21 cellular contexts compared by ENCODE assay signal in genomic region chr1:185861630-185862029, GRCh38.
DNase-seq lines count a peak whose midpoint lies in the region; FAIRE-seq and TF ChIP-seq lines count a peak whose summit lies in the region.
"Had no signal": no experiment of that assay in that cellular context is flagged by ENCODE, and none has a peak within 500 bp of the region (broad histone marks: within the 10 kb centered on the region; RNA-seq: fewer than 3 reads in every experiment).

No MANE protein-coding gene starts in this region.

- TF ChIP-seq CTCF in bronchial epithelial cell (IDR thresholded peaks at IDR 0.05; ENCODE audit: insufficient read depth, low read length, severe bottlenecking) (no peak), smooth muscle cell (IDR thresholded peaks at IDR 0.05; ENCODE audit: borderline replicate concordance, insufficient read depth, poor library complexity, severe bottlenecking) (no peak), kidney (IDR thresholded peaks at IDR 0.05; ENCODE audit: borderline replicate concordance, extremely low read depth, insufficient read depth) (no peak)

- H3K4me2 ChIP-seq in smooth muscle cell, result peak overlapping the region; percentile 58

- H4K20me1 ChIP-seq in smooth muscle cell (ENCODE audit: low read depth), result no peaks in the 10 kb centered on the region

- in situ Hi-C loops in G401 (cut with HindIII; ENCODE audit: low sequenced_read_pairs), result no loop called here

- peaks cover 5% of the 10 kb centered on the region for H3K79me2 ChIP-seq in smooth muscle cell (ENCODE audit: low read depth)

- H3K27me3 ChIP-seq in bronchial epithelial cell (ENCODE audit: control insufficient read depth, insufficient read depth, low read length) (no peaks in the 10 kb centered on the region), smooth muscle cell (ENCODE audit: low read depth) (no peaks in the 10 kb centered on the region)
- H3K27me3 ChIP-seq: BE2C, pancreas, vagina had no signal

- H3F3A ChIP-seq in smooth muscle cell (ENCODE audit: low read depth), result no peaks in the 10 kb centered on the region

- H3K4me1 ChIP-seq in smooth muscle cell (ENCODE audit: low read depth) (peaks cover 20% of the 10 kb centered on the region), kidney (ENCODE audit: control insufficient read depth in 1 of 2, insufficient read depth in 1 of 2, low read depth in 1 of 2, low read length in 2 of 2) (no peaks in the 10 kb centered on the region)
- H3K4me1 ChIP-seq: BE2C had no signal

- H3K36me3 ChIP-seq in bronchial epithelial cell (ENCODE audit: control insufficient read depth, insufficient read depth, low read length) (no peaks in the 10 kb centered on the region), smooth muscle cell (ENCODE audit: low read depth) (no peaks in the 10 kb centered on the region), kidney (ENCODE audit: control insufficient read depth in 1 of 2, insufficient read depth in 2 of 2, low read length in 2 of 2) (no peaks in the 10 kb centered on the region)
- H3K36me3 ChIP-seq: BE2C, pancreas, vagina had no signal

- H3K9ac ChIP-seq in smooth muscle cell (ENCODE audit: low read depth) (no peak overlapping the region), kidney (ENCODE audit: low read length in 2 of 2) (no peak overlapping the region)

- H3K27ac ChIP-seq in smooth muscle cell (ENCODE audit: low read depth), result peak overlapping the region; percentile 58
- H3K27ac ChIP-seq in kidney (ENCODE audit: low read depth in 2 of 2, low read length in 2 of 2), result no peak overlapping the region
- H3K27ac ChIP-seq: pancreas, vagina had no signal

- intact Hi-C loops in kidney (cut with DNase I), result no loop called here

- FAIRE-seq in bronchial epithelial cell (lab: Jason Lieb, UNC) (no peak), kidney (lab: Jason Lieb, UNC) (no peak)
- FAIRE-seq: GM18507, H1, keratinocyte, pancreas had no signal

- H3K9me3 ChIP-seq in smooth muscle cell (replicated peaks; ENCODE audit: low read depth), result no peaks in the 10 kb centered on the region
- H3K9me3 ChIP-seq in kidney (ENCODE audit: control insufficient read depth in 1 of 2, low read length in 2 of 2), result no peaks in the 10 kb centered on the region
- H3K9me3 ChIP-seq: BE2C, pancreas, vagina had no signal

- DNase-seq in EL (peak; percentile 17), NCI-H345 (lab: John Stamatoyannopoulos, UW) (peak; percentile 41), bronchial epithelial cell (ENCODE audit: low read depth) (peak; percentile 62), smooth muscle cell (lab: John Stamatoyannopoulos, UW; ENCODE audit: unreplicated experiment) (no peak), kidney (no peak), G401 (ENCODE audit: low spot score) (no peak), SHP77 (lab: John Stamatoyannopoulos, UW) (no peak)
- DNase-seq: activated CD4-positive, alpha-beta T cell treated with anti-CD3 and anti-CD28 coated beads, Interleukin-2, amount 10 ng/mL, durations not matched to agents 7 days and 5 days; activated CD8-positive, alpha-beta memory T cell treated with anti-CD3 and anti-CD28 coated beads, Interleukin-2, amount 50 U/mL, for 48 hours; activated gamma-delta T cell; amniotic stem cell; BE2C; endodermal cell; naive thymus-derived CD8-positive, alpha-beta T cell; NCI-H1694; NCI-H82; pancreas had no signal

- H3K4me3 ChIP-seq in bronchial epithelial cell (ENCODE audit: low read depth, low read length) (no peak overlapping the region), smooth muscle cell (no peak overlapping the region), kidney (ENCODE audit: low read length in 2 of 2) (no peak overlapping the region)
- H3K4me3 ChIP-seq: pancreas, vagina had no signal

- H2AFZ ChIP-seq in smooth muscle cell (ENCODE audit: low read depth), result no peak overlapping the region

Comparison
In these comparisons a context has a peak if more than half of its experiments do, and no peak if none do; other contexts are left out.
1. DNase-seq: peak in EL (single experiment), NCI-H345 (single experiment) and bronchial epithelial cell (single experiment); none in smooth muscle cell (single experiment), kidney (single experiment), G401 (single experiment) and SHP77 (0 of 2).